18 cellular contexts compared by ENCODE assay signal in genomic region chr19:48139053-48139452, GRCh38.
"Had no signal": no experiment of that assay in that cellular context is flagged by ENCODE, and none has a peak within 500 bp of the region (broad histone marks: within the 10 kb centered on the region; RNA-seq: fewer than 3 reads in every experiment).

No MANE protein-coding gene starts in this region.

- H3K9me3 Mint-ChIP-seq: naive thymus-derived CD8-positive, alpha-beta T cell had no signal

- H3K4me1 Mint-ChIP-seq: naive thymus-derived CD8-positive, alpha-beta T cell had no signal

- H3K27me3 ChIP-seq: dorsolateral prefrontal cortex, heart right ventricle, ovary, tibial artery had no signal

- H3K4me3 Mint-ChIP-seq: naive thymus-derived CD8-positive, alpha-beta T cell had no signal

- H3K4me2 ChIP-seq: smooth muscle cell had no signal

- H3K4me1 ChIP-seq: heart right ventricle, tibial artery had no signal

- DNase-seq: cortex of kidney; dorsolateral prefrontal cortex; effector CD8-positive, alpha-beta T cell; heart right ventricle; hypothalamus; kidney glomerular epithelial cell; mucosa of descending colon; naive thymus-derived CD8-positive, alpha-beta T cell; nucleus accumbens; ovary; stimulated activated CD4-positive, alpha-beta T cell treated with anti-CD3 and anti-CD28 coated beads, Interleukin-2, amount 100 ng/mL, for 48 hours; stimulated activated naive CD8-positive, alpha-beta T cell treated with anti-CD3 and anti-CD28 coated beads, Interleukin-15, Interleukin-2, amounts not matched to agents 100 U/mL and 50 U/mL, for 24 hours; tibial artery had no signal

- H3K4me3 ChIP-seq: dorsolateral prefrontal cortex, heart right ventricle, mucosa of descending colon, ovary, smooth muscle cell, tibial artery had no signal

- H3K27ac ChIP-seq: dorsolateral prefrontal cortex, heart right ventricle, ovary, tibial artery had no signal

- ATAC-seq: esophagus mucosa; heart right ventricle; mucosa of descending colon; naive thymus-derived CD8-positive, alpha-beta T cell; right cardiac atrium; stimulated activated naive CD8-positive, alpha-beta T cell treated with anti-CD3 and anti-CD28 coated beads, Interleukin-15, Interleukin-2, amounts not matched to agents 100 U/mL and 50 U/mL, for 24 hours had no signal

- H3K9me3 ChIP-seq: heart right ventricle, mucosa of descending colon, ovary, tibial artery had no signal

- H3K36me3 ChIP-seq: ovary had no signal

- H3K27me3 Mint-ChIP-seq: naive thymus-derived CD8-positive, alpha-beta T cell had no signal

- FAIRE-seq: frontal cortex, islet of Langerhans had no signal
